ENCODE assay signal across 13 cellular contexts in the genomic region with DNA sequence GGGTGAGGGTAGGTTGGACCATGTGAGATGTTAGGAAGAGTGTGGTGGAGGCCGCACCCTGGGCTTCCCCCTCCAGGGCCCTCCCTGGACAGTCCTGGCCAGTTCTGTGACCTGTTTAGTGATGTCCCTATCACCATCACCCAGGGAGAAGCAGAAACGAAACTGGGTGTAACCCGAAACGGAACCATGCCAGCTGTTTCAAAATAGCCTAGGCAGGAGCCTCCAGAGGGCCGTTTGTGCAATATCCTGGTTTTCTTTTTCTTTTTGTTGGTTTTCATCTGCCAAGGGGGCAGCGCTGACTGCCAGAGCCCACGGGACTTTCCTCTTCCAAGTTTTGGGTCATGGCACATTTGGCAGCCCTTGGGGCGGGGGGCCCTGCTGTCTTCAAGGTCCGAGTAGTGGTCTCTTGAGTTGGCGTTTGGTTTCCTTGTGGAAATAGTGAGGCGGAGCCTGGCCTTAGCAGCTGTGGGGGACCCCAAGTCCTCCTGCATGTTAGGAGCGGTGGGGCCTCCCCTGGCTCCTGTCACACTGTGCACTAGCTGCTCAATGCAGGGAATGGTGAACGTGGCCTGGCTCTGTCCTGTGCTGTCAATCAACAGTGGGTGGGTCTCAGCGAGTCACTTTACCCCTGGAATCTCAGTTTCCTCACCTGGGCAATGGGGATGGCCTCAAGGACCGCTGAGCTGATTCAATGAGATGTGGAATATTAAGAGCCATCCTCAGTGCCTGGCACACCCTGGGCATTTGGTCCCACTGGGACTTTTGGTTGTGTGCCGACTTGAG.
A peak's percentile ranks its signal among the peaks of the same experiment; 100 is the strongest.
DNase-seq lines count a peak whose midpoint lies in the region; ATAC-seq, FAIRE-seq and TF ChIP-seq lines count a peak whose summit lies in the region.
"Had no signal": no experiment of that assay in that cellular context is flagged by ENCODE, and none has a peak within 500 bp of the region (broad histone marks: within the 10 kb centered on the region; RNA-seq: fewer than 3 reads in every experiment).

No MANE protein-coding gene starts in this region.

- H3K4me1 Mint-ChIP-seq in activated naive CD4-positive, alpha-beta T cell treated with anti-CD3 and anti-CD28 coated beads for 36 hours (ENCODE audit: low read depth): no peaks in the 10 kb centered on the region
- H3K4me1 Mint-ChIP-seq: activated naive CD4-positive, alpha-beta T cell treated with anti-CD3 and anti-CD28 coated beads, Interleukin-2, amount 50 U/mL, for 24 hours; neural progenitor cell had no signal

- H3K79me2 ChIP-seq in HepG2 (ENCODE audit: insufficient read depth, low read length): no peaks in the 10 kb centered on the region

- H3K4me2 ChIP-seq in HepG2 (ENCODE audit: low read depth, low read length): no peak overlapping the region
- H3K4me2 ChIP-seq: neural progenitor cell had no signal

- TF ChIP-seq RAD21 in liver (IDR thresholded peaks at IDR 0.05): peak in 1 of 2 donors; percentile 10
- no peak for TF ChIP-seq RAD21 in HepG2 (CRISPR knock-in tag; IDR thresholded peaks at IDR 0.05)

- no peak overlapping the region for H3K4me3 Mint-ChIP-seq in activated naive CD4-positive, alpha-beta T cell treated with anti-CD3 and anti-CD28 coated beads for 36 hours
- H3K4me3 Mint-ChIP-seq: activated naive CD4-positive, alpha-beta T cell treated with anti-CD3 and anti-CD28 coated beads, Interleukin-2, amount 50 U/mL, for 24 hours; neural progenitor cell had no signal

- WGBS in liver: 56% methylated on average over 16 of the region's 16 CpGs
- 93% methylated on average over 12 of the region's 16 CpGs for WGBS in HepG2 (ENCODE audit: low lambda C conversion rate)

- H3K36me3 ChIP-seq in liver (ENCODE audit: control insufficient read depth in 4 of 4, insufficient read depth in 3 of 4, low read depth in 1 of 4, low read length in 3 of 4) (peaks cover 31 to 84% (median 60%) of the 10 kb centered on the region in 4 donors), HepG2 (replicated peaks in 1 of 2; ENCODE audit: control insufficient read depth in 1 of 2, insufficient read depth in 2 of 2, low read length in 2 of 2) (peaks cover 72 to 85% of the 10 kb centered on the region in 2 experiments), vagina (peaks cover 0 to 59% of the 10 kb centered on the region in 2 donors)
- H3K36me3 ChIP-seq: neural progenitor cell had no signal

- no peaks in the 10 kb centered on the region; the same call in 1 of the 2 replicates for H4K20me1 ChIP-seq in HepG2 (ENCODE audit: insufficient read depth, low read length)

- H3K9me3 ChIP-seq in liver (ENCODE audit: control insufficient read depth in 4 of 4, low read length in 3 of 4) (no peaks in the 10 kb centered on the region), HepG2 (ENCODE audit: low read length) (no peaks in the 10 kb centered on the region), vagina (no peaks in the 10 kb centered on the region)

- H3K36me3 Mint-ChIP-seq in activated naive CD4-positive, alpha-beta T cell treated with anti-CD3 and anti-CD28 coated beads for 36 hours (ENCODE audit: low read depth): no peaks in the 10 kb centered on the region
- H3K36me3 Mint-ChIP-seq: activated naive CD4-positive, alpha-beta T cell treated with anti-CD3 and anti-CD28 coated beads, Interleukin-2, amount 50 U/mL, for 24 hours had no signal

- ATAC-seq in HepG2 (no peak), esophagus mucosa (peak; percentile 48), GM21528 (IDR thresholded peaks at IDR 0.05; ENCODE audit: low FRiP score, unreplicated experiment) (no peak)

- H3K27me3 ChIP-seq in liver (ENCODE audit: control insufficient read depth in 4 of 4, insufficient read depth in 4 of 4, low read length in 3 of 4): no peaks in the 10 kb centered on the region
- H3K27me3 ChIP-seq in HepG2 (ENCODE audit: control insufficient read depth in 1 of 2, insufficient read depth in 2 of 2, low read length in 2 of 2): no peaks in the 10 kb centered on the region
- H3K27me3 ChIP-seq in vagina: no peaks in the 10 kb centered on the region
- H3K27me3 ChIP-seq: neural progenitor cell had no signal

- H3K27ac ChIP-seq in liver (ENCODE audit: low read depth in 1 of 2, low read length in 2 of 2) (peak overlapping the region; percentile 38 to 49), HepG2 (ENCODE audit: extremely low read length, insufficient read depth, low read length) (no peak overlapping the region), vagina (peak overlapping the region; percentile 88)
- H3K27ac ChIP-seq: neural progenitor cell had no signal

- H3K9me3 Mint-ChIP-seq in activated naive CD4-positive, alpha-beta T cell treated with anti-CD3 and anti-CD28 coated beads for 36 hours: no peaks in the 10 kb centered on the region
- H3K9me3 Mint-ChIP-seq: activated naive CD4-positive, alpha-beta T cell treated with anti-CD3 and anti-CD28 coated beads, Interleukin-2, amount 50 U/mL, for 24 hours; neural progenitor cell had no signal

- CTCF ChIA-PET in HepG2 (lab: Yijun Ruan, JAX; ENCODE audit: low intra/inter-chr PET ratio, low total read pairs) (no interaction called here), GM10248 (lab: Yijun Ruan, JAX) (no interaction called here)
- CTCF ChIA-PET in activated naive CD4-positive, alpha-beta T cell treated with anti-CD3 and anti-CD28 coated beads for 36 hours (lab: Charles Lee): no interaction called here

- POLR2A ChIA-PET in HepG2 (lab: Yijun Ruan, JAX): interaction anchor here (1.2 kb wide), 1 partner anchor 56 kb away, joined by 3 read pairs; no protein-coding TSS in a partner anchor
- POLR2A ChIA-PET in GM10248 (lab: Yijun Ruan, JAX): no interaction called here

- H2AFZ ChIP-seq in HepG2 (ENCODE audit: low read length): no peak overlapping the region
- H2AFZ ChIP-seq: neural progenitor cell had no signal

- H3K27me3 Mint-ChIP-seq in activated naive CD4-positive, alpha-beta T cell treated with anti-CD3 and anti-CD28 coated beads for 36 hours (ENCODE audit: low read depth): no peaks in the 10 kb centered on the region
- H3K27me3 Mint-ChIP-seq: activated naive CD4-positive, alpha-beta T cell treated with anti-CD3 and anti-CD28 coated beads, Interleukin-2, amount 50 U/mL, for 24 hours had no signal

- TF ChIP-seq EP300 in HepG2 (IDR thresholded peaks at IDR 0.05; ENCODE audit: low read depth in 2 of 2, low read length in 2 of 2): no peak
- no peak for TF ChIP-seq EP300 in HepG2 (CRISPR knock-in tag; IDR thresholded peaks at IDR 0.05; ENCODE audit: borderline replicate concordance)

- no TSS peak for BruUV-seq in HepG2 (replicated peaks; lab: Mats Ljungman, UMichigan)

- H3K4me3 ChIP-seq in liver (ENCODE audit: low read depth in 1 of 3, low read length in 3 of 3): no peak overlapping the region
- no peak overlapping the region for H3K4me3 ChIP-seq in HepG2 (replicated peaks in 1 of 3; ENCODE audit: insufficient read depth in 1 of 3, low read depth in 2 of 3, low read length in 3 of 3)
- no peak overlapping the region for H3K4me3 ChIP-seq in vagina
- H3K4me3 ChIP-seq: neural progenitor cell had no signal

- peaks cover 2 to 18% (median 4%) of the 10 kb centered on the region in 4 donors for H3K4me1 ChIP-seq in liver (ENCODE audit: control insufficient read depth in 4 of 4, insufficient read depth in 4 of 4, low read length in 3 of 4)
- H3K4me1 ChIP-seq in HepG2 (ENCODE audit: insufficient read depth, low read length): no peaks in the 10 kb centered on the region
- H3K4me1 ChIP-seq in vagina: peaks cover 16% of the 10 kb centered on the region
- H3K4me1 ChIP-seq: neural progenitor cell had no signal

- in situ Hi-C loops in HepG2 (cut with HindIII; ENCODE audit: extremely low pct_ligation_motif_present, low pct_unique_long_range_greater_than_20kb): no loop called here

- H3K9ac ChIP-seq in liver (ENCODE audit: low read depth in 1 of 2, low read length in 2 of 2): no peak overlapping the region
- no peak overlapping the region for H3K9ac ChIP-seq in HepG2 (ENCODE audit: insufficient read depth, low read depth, low read length)
- H3K9ac ChIP-seq: neural progenitor cell had no signal

- TF ChIP-seq POLR2A in HepG2 (IDR thresholded peaks at IDR 0.05; ENCODE audit: insufficient read depth in 1 of 2, low read depth in 2 of 2, low read length in 2 of 2): no peak
- TF ChIP-seq POLR2A in vagina (IDR thresholded peaks at IDR 0.05): no peak

- TF ChIP-seq CTCF in liver (IDR thresholded peaks at IDR 0.05; ENCODE audit: low read depth, low read length, missing input control) (no peak), HepG2 (CRISPR knock-in tag; IDR thresholded peaks at IDR 0.05) (no peak), vagina (IDR thresholded peaks at IDR 0.05) (no peak), GM10248 (IDR thresholded peaks at IDR 0.05; ENCODE audit: control extremely low read depth, extremely low read depth, low read depth, missing control alignments) (no peak)

- DNase-seq in HepG2 (ENCODE audit: low spot score): no peak
- peak; percentile 63 for DNase-seq in myocyte (ENCODE audit: low read depth)
- no peak for DNase-seq in vagina (ENCODE audit: extremely low spot score in 2 of 2)
- DNase-seq in activated naive CD4-positive, alpha-beta T cell treated with anti-CD3 and anti-CD28 coated beads for 36 hours: no peak
- no peak for DNase-seq in GM10248 (ENCODE audit: extremely low spot score)
- DNase-seq: foreskin melanocyte, NCI-H446 had no signal

- intact Hi-C loops in HepG2 (cut with micrococcal nuclease; ENCODE audit: unreplicated experiment) (no loop called here), vagina (cut with DNase I) (no loop called here)
- intact Hi-C loops in activated naive CD4-positive, alpha-beta T cell treated with anti-CD3 and anti-CD28 coated beads for 36 hours (cut with micrococcal nuclease): no loop called here

- no peak overlapping the region for H3K27ac Mint-ChIP-seq in activated naive CD4-positive, alpha-beta T cell treated with anti-CD3 and anti-CD28 coated beads for 36 hours
- H3K27ac Mint-ChIP-seq: neural progenitor cell had no signal

- no peak for FAIRE-seq in HepG2 (lab: Jason Lieb, UNC)
- FAIRE-seq: GM12891 had no signal

TF ChIP-seq in liver, 16 proteins besides CTCF, POLR2A, EP300 and RAD21 (continues in another document):
- TF ChIP-seq JUND (IDR thresholded peaks at IDR 0.05) (no peak), RXRA (IDR thresholded peaks at IDR 0.05) (peak; percentile 26 to 41), NR2F2 (IDR thresholded peaks at IDR 0.05) (no peak), GABPA (IDR thresholded peaks at IDR 0.05 in 1 of 2, conservative IDR thresholded peaks at IDR 0.05 in 1 of 2) (no peak)

TF ChIP-seq in HepG2, 621 proteins besides CTCF, POLR2A, EP300 and RAD21 (continues in another document):
- TF ChIP-seq, protein P1, sequence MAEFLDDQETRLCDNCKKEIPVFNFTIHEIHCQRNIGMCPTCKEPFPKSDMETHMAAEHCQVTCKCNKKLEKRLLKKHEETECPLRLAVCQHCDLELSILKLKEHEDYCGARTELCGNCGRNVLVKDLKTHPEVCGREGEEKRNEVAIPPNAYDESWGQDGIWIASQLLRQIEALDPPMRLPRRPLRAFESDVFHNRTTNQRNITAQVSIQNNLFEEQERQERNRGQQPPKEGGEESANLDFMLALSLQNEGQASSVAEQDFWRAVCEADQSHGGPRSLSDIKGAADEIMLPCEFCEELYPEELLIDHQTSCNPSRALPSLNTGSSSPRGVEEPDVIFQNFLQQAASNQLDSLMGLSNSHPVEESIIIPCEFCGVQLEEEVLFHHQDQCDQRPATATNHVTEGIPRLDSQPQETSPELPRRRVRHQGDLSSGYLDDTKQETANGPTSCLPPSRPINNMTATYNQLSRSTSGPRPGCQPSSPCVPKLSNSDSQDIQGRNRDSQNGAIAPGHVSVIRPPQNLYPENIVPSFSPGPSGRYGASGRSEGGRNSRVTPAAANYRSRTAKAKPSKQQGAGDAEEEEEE (CRISPR knock-in tag; IDR thresholded peaks at IDR 0.05; ENCODE audit: borderline replicate concordance): no peak
